ENCODE assay signal across 17 cellular contexts in genomic region chr7:117155694-117156093, GRCh38.
DNase-seq lines count a peak whose midpoint lies in the region; ATAC-seq and TF ChIP-seq lines count a peak whose summit lies in the region.
"Had no signal": no experiment of that assay in that cellular context is flagged by ENCODE, and none has a peak within 500 bp of the region (broad histone marks: within the 10 kb centered on the region; RNA-seq: fewer than 3 reads in every experiment).

No MANE protein-coding gene starts in this region.

- no peak for TF ChIP-seq CTCF in psoas muscle (IDR thresholded peaks at IDR 0.05)
- TF ChIP-seq CTCF in suprapubic skin (IDR thresholded peaks at IDR 0.05): no peak

- no peaks in the 10 kb centered on the region for H3K36me3 ChIP-seq in psoas muscle (ENCODE audit: insufficient read depth in 1 of 2, low read depth in 1 of 2)
- H3K36me3 ChIP-seq in suprapubic skin: no peaks in the 10 kb centered on the region

- intact Hi-C loops in Right ventricle myocardium inferior (cut with DNase I) (no loop called here), cardiac septum (cut with DNase I) (no loop called here), psoas muscle (cut with DNase I) (no loop called here)

- WGBS in psoas muscle, 3 donors: 21 to 68% (median 42%) methylated on average over 1 of the region's 1 CpG
- WGBS in suprapubic skin: 95% methylated on average over 1 of the region's 1 CpG

- no peaks in the 10 kb centered on the region for H3K9me3 ChIP-seq in psoas muscle
- no peaks in the 10 kb centered on the region for H3K9me3 ChIP-seq in suprapubic skin

- DNase-seq in Right ventricle myocardium inferior (ENCODE audit: missing footprints) (no peak), cardiac septum (ENCODE audit: low spot score) (no peak), LHCN-M2 (ENCODE audit: low read depth) (peak; percentile 55), NCI-H69 (lab: John Stamatoyannopoulos, UW) (peak; percentile 39), psoas muscle (no peak), cerebellar nuclear complex (lab: John Stamatoyannopoulos, UW) (no peak), suprapubic skin (ENCODE audit: low spot score in 2 of 2) (no peak)
- DNase-seq: KG1, MM.1S, NCI-H1048, NCI-H1694, NCI-H2081 treated with DMSO at 0.1 percent for 48 hours, NCI-H526 treated with DMSO at 0.1 percent for 48 hours, RPMI8226, SIG-M5 had no signal

- H3K4me1 ChIP-seq in psoas muscle: peaks cover 41% of the 10 kb centered on the region
- H3K4me1 ChIP-seq in suprapubic skin: peaks cover 11% of the 10 kb centered on the region

- H3K27me3 ChIP-seq in psoas muscle (ENCODE audit: insufficient read depth in 3 of 3, low read length in 2 of 3) (no peaks in the 10 kb centered on the region), suprapubic skin (no peaks in the 10 kb centered on the region)

- H3K4me3 ChIP-seq in psoas muscle: no peak overlapping the region
- H3K4me3 ChIP-seq in suprapubic skin: no peak overlapping the region
- H3K4me3 ChIP-seq: SK-N-MC had no signal

- no peak for TF ChIP-seq EP300 in suprapubic skin (IDR thresholded peaks at IDR 0.05)

- TF ChIP-seq POLR2A in suprapubic skin (IDR thresholded peaks at IDR 0.05): no peak

- ATAC-seq in Right ventricle myocardium inferior: peak; percentile 41
- peak; percentile 79 to 85 (median 82) for ATAC-seq in psoas muscle
- ATAC-seq in HG03045 (IDR thresholded peaks at IDR 0.05; ENCODE audit: unreplicated experiment): no peak

- H3K27ac ChIP-seq in psoas muscle (peak overlapping the region; percentile 59), suprapubic skin (no peak overlapping the region)
- H3K27ac ChIP-seq: SK-N-MC had no signal

Comparison
In these comparisons a context has a peak if more than half of its experiments do, and no peak if none do; other contexts are left out.
1. DNase-seq: peak in LHCN-M2 (single experiment) and NCI-H69 (single experiment); none in Right ventricle myocardium inferior (single experiment), cardiac septum (single experiment), psoas muscle (0 of 2), cerebellar nuclear complex (0 of 2) and suprapubic skin (0 of 2).